Comparison of ENCODE assay signal across 36 cellular contexts in the genomic region with DNA sequence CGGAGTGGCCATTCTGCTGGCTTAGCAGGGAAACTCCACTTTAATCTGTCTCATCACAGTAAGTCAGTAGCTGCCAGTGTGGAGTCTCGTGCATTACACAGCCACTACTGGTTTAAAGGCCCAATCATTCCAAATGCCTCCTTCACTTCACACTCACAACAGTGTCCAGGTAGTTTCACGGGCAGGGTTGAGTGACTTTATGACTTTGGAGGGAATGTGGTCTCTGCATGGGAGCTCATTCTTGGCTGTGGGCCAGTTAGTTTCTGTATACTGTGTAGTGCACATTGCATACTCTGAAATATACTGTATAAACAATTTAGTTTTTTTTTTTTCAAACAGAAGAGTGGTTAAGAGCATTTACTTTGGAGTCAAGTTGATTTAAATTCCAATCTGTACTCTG. TPM values are rescaled to one million over a fixed set of nuclear protein-coding genes. Genes with fewer than 3 reads are reported as not detected.
A peak's percentile ranks its signal among the peaks of the same experiment; 100 is the strongest.
DNase-seq lines count a peak whose midpoint lies in the region; ATAC-seq and TF ChIP-seq lines count a peak whose summit lies in the region.
"Had no signal": no experiment of that assay in that cellular context is flagged by ENCODE, and none has a peak within 500 bp of the region (broad histone marks: within the 10 kb centered on the region; RNA-seq: fewer than 3 reads in every experiment).

No MANE protein-coding gene starts in this region.

- H3K4me3 ChIP-seq in thyroid gland (replicated peaks in 1 of 3), result no peak overlapping the region
- H3K4me3 ChIP-seq: breast epithelium, heart left ventricle, left lung, prostate gland, sigmoid colon had no signal

- no peak for TF ChIP-seq CTCF in thyroid gland (IDR thresholded peaks at IDR 0.05)

- ATAC-seq in left cardiac atrium (no peak), HG03378 (IDR thresholded peaks at IDR 0.05; ENCODE audit: unreplicated experiment) (no peak), GM21825 (IDR thresholded peaks at IDR 0.05; ENCODE audit: unreplicated experiment) (no peak)
- ATAC-seq: activated CD4-positive, CD25-positive, alpha-beta regulatory T cell treated with anti-CD3 and anti-CD28 coated beads, Interleukin-2, amount 50 U/mL, for 24 hours; activated T-helper 17 cell treated with anti-CD3 and anti-CD28 coated beads, Interleukin-2, amount 50 U/mL, for 72 hours; heart left ventricle; left lung; stimulated activated naive B cell treated with anti-CD40 and anti-IgM and Interleukin-4, amounts not matched to agents 10 μg/mL and 1 μg/mL and 100 μg/mL, for 72 hours; T-cell had no signal

- H3K36me3 ChIP-seq in thyroid gland, result no peaks in the 10 kb centered on the region
- H3K36me3 ChIP-seq: breast epithelium, heart left ventricle, left lung, neutrophil, prostate gland, sigmoid colon had no signal

- H3K27me3 ChIP-seq in thyroid gland, result no peaks in the 10 kb centered on the region
- H3K27me3 ChIP-seq: breast epithelium, heart left ventricle, left lung, neutrophil, sigmoid colon had no signal

- H3K4me1 ChIP-seq in thyroid gland, result no peaks in the 10 kb centered on the region
- H3K4me1 ChIP-seq: breast epithelium, heart left ventricle, left lung, prostate gland, sigmoid colon had no signal

- 31 to 51% methylated on average over 3 of the region's 3 CpGs for WGBS in thyroid gland, 2 donors

- H3K27ac ChIP-seq in thyroid gland, result no peak overlapping the region
- H3K27ac ChIP-seq: breast epithelium, heart left ventricle, left lung, neutrophil, prostate gland, RWPE1, sigmoid colon had no signal

- peak; percentile 9 to 78 (median 39) for DNase-seq in NCI-H1417 (lab: John Stamatoyannopoulos, UW)
- no peak for DNase-seq in NCI-H1417 treated with DMSO at 0.1 percent for 48 hours (lab: John Stamatoyannopoulos, UW)
- peak; percentile 63 for DNase-seq in NCI-H345 (lab: John Stamatoyannopoulos, UW)
- DNase-seq in fibroblast of peridontal ligament (ENCODE audit: extremely low read depth), result peak; percentile 15
- peak; percentile 26 to 37 for DNase-seq in thyroid gland
- DNase-seq in left cardiac atrium, result no peak
- DNase-seq: activated CD4-positive, alpha-beta memory T cell treated with anti-CD3 and anti-CD28 coated beads for 36 hours; activated CD8-positive, alpha-beta memory T cell treated with anti-CD3 and anti-CD28 coated beads, Interleukin-2, amount 50 U/mL, for 4 hours; activated naive CD4-positive, alpha-beta T cell treated with anti-CD3 and anti-CD28 coated beads, Interleukin-2, amount 50 U/mL, for 16 hours; amniotic stem cell; CD4-positive, CD25-positive, alpha-beta regulatory T cell; erythroblast; heart left ventricle; IMR-90; left lung; NCI-H1092; NCI-H526; sigmoid colon; stimulated activated CD4-positive, alpha-beta T cell treated with anti-CD3 and anti-CD28 coated beads, Interleukin-4, amount 100 ng/mL, for 24 hours; stimulated activated naive B cell treated with anti-CD40 and anti-IgM and Interleukin-4, amounts not matched to agents 10 μg/mL and 1 μg/mL and 100 μg/mL, for 72 hours; T-cell had no signal

- no peak for TF ChIP-seq POLR2A in thyroid gland (IDR thresholded peaks at IDR 0.05)

- H3K9me3 ChIP-seq in thyroid gland, result no peaks in the 10 kb centered on the region
- H3K9me3 ChIP-seq: breast epithelium, heart left ventricle, left lung, neutrophil, prostate gland, sigmoid colon had no signal

- intact Hi-C loops in thyroid gland (cut with DNase I) (no loop called here), left cardiac atrium (cut with DNase I) (no loop called here)

RNA-seq across cellular contexts. Expression of gene C1orf87, which starts 34.7 kb away (rescaled TPM):
- total RNA-seq in thyroid gland (not detected), left cardiac atrium (not detected)
- total RNA-seq: A172; activated CD4-positive, alpha-beta memory T cell treated with anti-CD3 and anti-CD28 coated beads for 36 hours; activated T-helper 17 cell treated with anti-CD3 and anti-CD28 coated beads, Interleukin-2, amount 50 U/mL, for 72 hours; breast epithelium; CD4-positive, CD25-positive, alpha-beta regulatory T cell; fibroblast of villous mesenchyme; G401; heart left ventricle; IMR-90; mesenteric fat pad; OCI-LY7; sigmoid colon; SK-MEL-5; T-cell; urinary bladder had no signal

Comparison
In these comparisons a context has a peak if more than half of its experiments do, and no peak if none do; other contexts are left out.
1. DNase-seq: peak in NCI-H1417 (3 of 3), NCI-H345 (single experiment), fibroblast of peridontal ligament (single experiment) and thyroid gland (2 of 2); none in NCI-H1417 treated with DMSO at 0.1 percent for 48 hours (single experiment) and left cardiac atrium (single experiment).